ENCODE assay signal across 1 cellular context in genomic region chr9:90857103-90857502, GRCh38.
TF ChIP-seq lines count a peak whose summit lies in the region.

No MANE protein-coding gene starts in this region.

TF ChIP-seq in GM12878, 131 proteins besides CTCF, POLR2A, EP300 and RAD21 (continued from another document):
- TF ChIP-seq PBX3 (IDR thresholded peaks at IDR 0.05; ENCODE audit: insufficient replicate concordance, low read depth, low read length): no peak
- TF ChIP-seq EGR1 (IDR thresholded peaks at IDR 0.05; ENCODE audit: borderline replicate concordance in 1 of 2, low read depth in 2 of 2, low read length in 2 of 2): no peak
- no peak for TF ChIP-seq BCL11A (IDR thresholded peaks at IDR 0.05; ENCODE audit: low read depth, low read length)
- no peak for TF ChIP-seq NBN (IDR thresholded peaks at IDR 0.05)
